ENCODE assay signal across 7 cellular contexts in the genomic region with DNA sequence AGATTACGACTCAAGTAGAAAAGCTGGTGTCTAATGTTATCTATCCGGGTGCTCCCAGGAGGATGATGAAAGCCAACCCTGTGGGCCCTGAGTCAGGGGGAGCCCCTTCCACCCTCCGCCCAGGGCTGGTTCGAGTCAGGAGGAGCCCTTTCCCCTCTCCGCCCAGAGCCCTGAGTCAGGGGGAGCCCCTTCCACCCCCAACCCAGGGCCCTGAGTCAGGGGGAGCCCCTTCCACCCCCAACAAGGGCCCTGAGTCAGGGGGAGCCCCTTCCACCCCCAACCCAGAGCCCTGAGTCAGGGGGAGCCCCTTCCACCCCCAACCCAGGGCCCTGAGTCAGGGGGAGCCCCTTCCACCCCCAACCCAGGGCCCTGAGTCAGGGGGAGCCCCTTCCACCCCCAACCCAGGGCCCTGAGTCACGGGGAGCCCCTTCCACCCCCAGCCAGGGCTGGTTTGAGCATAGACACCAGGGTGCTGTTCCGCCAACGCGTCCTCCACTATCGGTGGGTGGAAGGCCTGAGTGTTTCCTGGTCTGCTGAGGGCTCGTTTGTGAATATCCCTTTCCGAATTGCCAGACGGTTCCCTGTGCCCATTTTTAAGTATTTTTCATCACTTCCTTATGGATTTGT.
A peak's percentile ranks its signal among the peaks of the same experiment; 100 is the strongest.
DNase-seq lines count a peak whose midpoint lies in the region.
"Not testable (repeated sequence)": the region's sequence is repeated elsewhere in the genome, so short reads cannot be mapped to it uniquely, and the experiment has no call there.

No MANE protein-coding gene starts in this region.

- not testable (repeated sequence) for H3K36me3 Mint-ChIP-seq in activated T-cell treated with anti-CD3 and anti-CD28 coated beads, Interleukin-2, amount 50 U/mL, for 24 hours (ENCODE audit: low read depth)

- not testable (repeated sequence) for H3K4me3 ChIP-seq in SK-N-MC

- H3K9ac ChIP-seq in SK-N-MC (ENCODE audit: insufficient read length), result not testable (repeated sequence)

- not testable (repeated sequence) for DNase-seq in SK-N-MC (ENCODE audit: low read depth, low spot score)
- DNase-seq in activated CD4-positive, alpha-beta T cell treated with anti-CD3 and anti-CD28 coated beads for 48 hours, result peak; percentile 54
- DNase-seq in activated T-cell treated with anti-CD3 and anti-CD28 coated beads, Interleukin-2, amount 50 U/mL, for 24 hours, result peak; percentile 38
- peak; percentile 13 for DNase-seq in activated naive CD4-positive, alpha-beta T cell treated with Interleukin-2 at 50 U/mL for 16 hours
- peak in 2 of 3 donors; percentile 8 to 33 for DNase-seq in stimulated activated CD4-positive, alpha-beta T cell treated with anti-CD3 and anti-CD28 coated beads, Interleukin-12 subunit alpha, Interleukin-12 subunit beta, amount 100 ng/mL, for 48 hours (ENCODE audit: low read depth in 2 of 3, low spot score in 1 of 3)
- DNase-seq in stimulated activated CD4-positive, alpha-beta T cell treated with anti-CD3 and anti-CD28 coated beads, Interleukin-4, amount 100 ng/mL, for 1 hour, result peak; percentile 29
- DNase-seq in stimulated activated CD8-positive, alpha-beta memory T cell treated with anti-CD3 and anti-CD28 coated beads, Interleukin-7, amount 100 ng/mL, for 48 hours (ENCODE audit: extremely low read depth in 1 of 2, low read depth in 1 of 2), result peak; percentile 8 to 9

- H3K27ac Mint-ChIP-seq in activated T-cell treated with anti-CD3 and anti-CD28 coated beads, Interleukin-2, amount 50 U/mL, for 24 hours, result not testable (repeated sequence)

- H3K9me3 Mint-ChIP-seq in activated T-cell treated with anti-CD3 and anti-CD28 coated beads, Interleukin-2, amount 50 U/mL, for 24 hours, result not testable (repeated sequence)

- peaks cover 36% of the 10 kb centered on the region for H3K27me3 Mint-ChIP-seq in activated T-cell treated with anti-CD3 and anti-CD28 coated beads, Interleukin-2, amount 50 U/mL, for 24 hours

- not testable (repeated sequence) for H3K9me3 ChIP-seq in SK-N-MC (ENCODE audit: low read depth, low read length)

- H3K4me3 Mint-ChIP-seq in activated T-cell treated with anti-CD3 and anti-CD28 coated beads, Interleukin-2, amount 50 U/mL, for 24 hours, result not testable (repeated sequence)

- 0 out of 2 replicates have a peak overlapping the region, but pooled peaks have one; percentile 15 for H3K27ac ChIP-seq in SK-N-MC

- H3K4me1 Mint-ChIP-seq in activated T-cell treated with anti-CD3 and anti-CD28 coated beads, Interleukin-2, amount 50 U/mL, for 24 hours (ENCODE audit: low read depth), result peaks cover 20% of the 10 kb centered on the region

- not testable (repeated sequence) for H3K36me3 ChIP-seq in SK-N-MC (ENCODE audit: insufficient read depth, low read length)
